ENCODE assay signal across 1 cellular context in genomic region chr1:32263236-32263593, GRCh38. TPM values are rescaled to one million over a fixed set of nuclear protein-coding genes. Genes with fewer than 3 reads are reported as not detected.
"Had no signal": no experiment of that assay in that cellular context is flagged by ENCODE, and none has a peak within 500 bp of the region (broad histone marks: within the 10 kb centered on the region; RNA-seq: fewer than 3 reads in every experiment).

No MANE protein-coding gene starts in this region.

RNA-seq across cellular contexts. Expression of gene LCK, which starts 12.2 kb away (rescaled TPM):
- total RNA-seq: fibroblast of lung had no signal
- polyA plus RNA-seq: fibroblast of lung had no signal
